22 cellular contexts compared by ENCODE assay signal in genomic region chr20:6426287-6426891, GRCh38.
A peak's percentile ranks its signal among the peaks of the same experiment; 100 is the strongest.
DNase-seq lines count a peak whose midpoint lies in the region; ATAC-seq lines count a peak whose summit lies in the region.
"Had no signal": no experiment of that assay in that cellular context is flagged by ENCODE, and none has a peak within 500 bp of the region (broad histone marks: within the 10 kb centered on the region; RNA-seq: fewer than 3 reads in every experiment).

No MANE protein-coding gene starts in this region.

- DNase-seq in SKM-1 treated with dmso at 0.1 percent for 144 hours (lab: John Stamatoyannopoulos, UW; ENCODE audit: unreplicated experiment) (peak; percentile 26), SKM-1 (lab: John Stamatoyannopoulos, UW; ENCODE audit: unreplicated experiment) (no peak), NAMALWA (ENCODE audit: low spot score) (peak; percentile 4), OCI-M1 (lab: John Stamatoyannopoulos, UW) (peak; percentile 55), renal cortical epithelial cell (ENCODE audit: low read depth) (peak; percentile 2), inferior parietal cortex (ENCODE audit: extremely low spot score) (no peak)
- no peak for DNase-seq in activated CD4-positive, CD25-positive, alpha-beta regulatory T cell (lab: John Stamatoyannopoulos, UW)
- DNase-seq: 8988T; Calu3; CD8-positive, alpha-beta memory T cell; DMS153; GOT3; HCEC 1CT; NCI-H1105; NCI-H146; NCI-H2029; NCI-H226; NCI-H510A treated with DMSO at 0.1 percent for 48 hours; NCI-H82; Peyer's patch; SW 1271 had no signal

- ATAC-seq in GM19397 (IDR thresholded peaks at IDR 0.05; ENCODE audit: unreplicated experiment): no peak

Comparison
In these comparisons a context has a peak if more than half of its experiments do, and no peak if none do; other contexts are left out.
1. DNase-seq: peak in SKM-1 treated with dmso at 0.1 percent for 144 hours (single experiment), NAMALWA (single experiment), OCI-M1 (single experiment) and renal cortical epithelial cell (single experiment); none in SKM-1 (single experiment), inferior parietal cortex (single experiment) and activated CD4-positive, CD25-positive, alpha-beta regulatory T cell (0 of 4).